8 cellular contexts compared by ENCODE assay signal in genomic region chr12:31325877-31326631, GRCh38. TPM values are rescaled to one million over a fixed set of nuclear protein-coding genes. Genes with fewer than 3 reads are reported as not detected.
DNase-seq lines count a peak whose midpoint lies in the region; ATAC-seq and TF ChIP-seq lines count a peak whose summit lies in the region.

TSS of gene SINHCAF (minus strand) at chr12:31326150. CDS start at chr12:31298204, 27,946 bp downstream.

- ATAC-seq in GM19372 (IDR thresholded peaks at IDR 0.05; ENCODE audit: low read depth, unreplicated experiment) (peak; percentile 54), HG03558 (IDR thresholded peaks at IDR 0.05; ENCODE audit: extremely low read depth, unreplicated experiment) (peak; percentile 26), left lung (peak; percentile 85)

- intact Hi-C loops in left lung (cut with DNase I) = no loop called here

- peak within 1 kb of the TSS; percentile 93 to 94 for H3K27ac ChIP-seq in left lung

- H3K9me3 ChIP-seq in left lung = no peaks in the 10 kb centered on the region

- H3K4me1 ChIP-seq in left lung = peaks cover 0 to 29% of the 10 kb centered on the region in 2 donors

- no peak for TF ChIP-seq CTCF in left lung (IDR thresholded peaks at IDR 0.05)

- DNase-seq in C1 segment of cervical spinal cord (lab: John Stamatoyannopoulos, UW) = peak; percentile 56 to 99 (median 94)
- peak; percentile 93 for DNase-seq in NCI-H748 treated with DMSO at 0.1 percent for 48 hours (lab: John Stamatoyannopoulos, UW)
- DNase-seq in activated CD4-positive, alpha-beta T cell treated with anti-CD3 and anti-CD28 coated beads, Interleukin-2, amount 50 U/mL, for 24 hours (ENCODE audit: low read depth in 1 of 2, low spot score in 1 of 2) = peak; percentile 97 to 98
- DNase-seq in dermis blood vessel endothelial cell = peak; percentile 99
- peak; percentile 100 for DNase-seq in left lung
- DNase-seq in stimulated activated CD4-positive, alpha-beta T cell treated with anti-CD3 and anti-CD28 coated beads, Interleukin-2, amount 100 ng/mL, for 48 hours = peak; percentile 98

- H3K36me3 ChIP-seq in left lung = no peaks in the 10 kb centered on the region

- H3K4me3 ChIP-seq in left lung = peak within 1 kb of the TSS; percentile 79 to 91

- H3K27me3 ChIP-seq in left lung = no peaks in the 10 kb centered on the region

RNA-seq across cellular contexts. Expression of gene SINHCAF, which starts in this region (rescaled TPM):
- total RNA-seq in dermis blood vessel endothelial cell (99.3 and 136 TPM in 2 replicates), left lung (10 to 100 TPM; 37.9 to 40.2 TPM)

Comparison
In these comparisons a context has a peak if more than half of its experiments do, and no peak if none do; other contexts are left out.
1. Peak in every context shown above with its lines: DNase-seq, ATAC-seq, H3K4me3 ChIP-seq and H3K27ac ChIP-seq.
2. ATAC-seq: peak in every context shown above with its lines; median percentile 85 in left lung; 54 in GM19372; 26 in HG03558.